ENCODE assay signal across 8 cellular contexts in genomic region chr22:30397656-30398635, GRCh38. TPM values are rescaled to one million over a fixed set of nuclear protein-coding genes. Genes with fewer than 3 reads are reported as not detected.
DNase-seq lines count a peak whose midpoint lies in the region; TF ChIP-seq lines count a peak whose summit lies in the region.

No MANE protein-coding gene starts in this region.

- H4K20me1 ChIP-seq in OCI-LY1 (ENCODE audit: insufficient read depth, low read length) = no peaks in the 10 kb centered on the region
- no peaks in the 10 kb centered on the region for H4K20me1 ChIP-seq in neural cell (ENCODE audit: insufficient read depth)

- TF ChIP-seq CTCF in C4-2B (conservative IDR thresholded peaks at IDR 0.05) = no peak
- no peak for TF ChIP-seq CTCF in OCI-LY1 (IDR thresholded peaks at IDR 0.05; ENCODE audit: low read length)
- no peak for TF ChIP-seq CTCF in endodermal cell (conservative IDR thresholded peaks at IDR 0.05)
- no peak for TF ChIP-seq CTCF in neural cell (IDR thresholded peaks at IDR 0.05; ENCODE audit: poor library complexity, severe bottlenecking)

- H3K27me3 ChIP-seq in OCI-LY1 (ENCODE audit: insufficient read depth, low read length) (peaks cover 6% of the 10 kb centered on the region), endodermal cell (ENCODE audit: control insufficient read depth, insufficient read depth, low read length, poor library complexity, severe bottlenecking) (peaks cover 15% of the 10 kb centered on the region), neural cell (ENCODE audit: insufficient read depth, low read depth, low read length) (peaks cover 18% of the 10 kb centered on the region)

- H3K9me3 Mint-ChIP-seq in endodermal cell = no peaks in the 10 kb centered on the region

- peak overlapping the region; percentile 71 for H3K4me3 Mint-ChIP-seq in endodermal cell

- TF ChIP-seq EP300 in neural cell (conservative IDR thresholded peaks at IDR 0.05; ENCODE audit: poor library complexity, severe bottlenecking) = no peak

- H3K79me2 ChIP-seq in OCI-LY1 (ENCODE audit: insufficient read depth, low read length) (no peaks in the 10 kb centered on the region), neural cell (replicated peaks; ENCODE audit: insufficient read depth, low read length) (no peaks in the 10 kb centered on the region)

- DNase-seq in endodermal cell = no peak
- DNase-seq in MV-4-11 (lab: John Stamatoyannopoulos, UW) = no peak
- DNase-seq in midbrain (lab: John Stamatoyannopoulos, UW) = no peak
- no peak for DNase-seq in HuH-7 (ENCODE audit: low spot score)
- DNase-seq in NCI-H187 (lab: John Stamatoyannopoulos, UW) = no peak

- no peaks in the 10 kb centered on the region for H3K36me3 ChIP-seq in OCI-LY1 (ENCODE audit: insufficient read depth, low read length)
- peaks cover 8% of the 10 kb centered on the region for H3K36me3 ChIP-seq in endodermal cell (ENCODE audit: control insufficient read depth, insufficient read depth, low read length)
- H3K36me3 ChIP-seq in neural cell (ENCODE audit: insufficient read depth, low read length) = no peaks in the 10 kb centered on the region

- TF ChIP-seq RAD21 in neural cell (conservative IDR thresholded peaks at IDR 0.05) = no peak

- H3K36me3 Mint-ChIP-seq in endodermal cell (ENCODE audit: low read depth) = peaks cover 10% of the 10 kb centered on the region

- H3K9ac ChIP-seq in OCI-LY1 (ENCODE audit: low read length) = no peak overlapping the region; the same call in 1 of the 2 replicates
- peak overlapping the region; percentile 23 for H3K9ac ChIP-seq in endodermal cell (ENCODE audit: extremely low read depth, low read length, poor library complexity, severe bottlenecking)
- peak overlapping the region; percentile 63 for H3K9ac ChIP-seq in neural cell (ENCODE audit: low read length)

- no peaks in the 10 kb centered on the region for H3K9me3 ChIP-seq in OCI-LY1 (ENCODE audit: low read length)
- H3K9me3 ChIP-seq in endodermal cell (ENCODE audit: control insufficient read depth, low read length) = no peaks in the 10 kb centered on the region
- H3K9me3 ChIP-seq in neural cell (ENCODE audit: low read length) = no peaks in the 10 kb centered on the region

- peaks cover 46% of the 10 kb centered on the region for H3K27me3 Mint-ChIP-seq in endodermal cell (ENCODE audit: insufficient read depth)

- H3K4me1 ChIP-seq in OCI-LY1 (ENCODE audit: insufficient read depth, low read length, severe bottlenecking) (peaks cover 17% of the 10 kb centered on the region), endodermal cell (ENCODE audit: control insufficient read depth, insufficient read depth, low read length) (peaks cover 10% of the 10 kb centered on the region)

- peaks cover 34% of the 10 kb centered on the region for H3K4me1 Mint-ChIP-seq in endodermal cell

- no peak overlapping the region for H2AFZ ChIP-seq in OCI-LY1 (ENCODE audit: low read length)
- no peak overlapping the region for H2AFZ ChIP-seq in neural cell (ENCODE audit: low read depth, low read length)

- WGBS in endodermal cell (ENCODE audit: insufficient coverage in 1 of 2, insufficient read length in 1 of 2), 2 experiments = 0 to 33% methylated on average over 2 to 11 of the region's 11 CpGs

- H3K27ac ChIP-seq in C4-2B (peak overlapping the region; percentile 61), OCI-LY1 (ENCODE audit: low read depth, low read length, poor library complexity, severe bottlenecking) (no peak overlapping the region), endodermal cell (ENCODE audit: low read depth, low read length) (no peak overlapping the region), neural cell (ENCODE audit: low read length) (no peak overlapping the region)

- H3K4me3 ChIP-seq in OCI-LY1 (ENCODE audit: low read depth, low read length, poor library complexity, severe bottlenecking) (peak overlapping the region; percentile 41), endodermal cell (ENCODE audit: low read length) (peak overlapping the region; percentile 84), neural cell (ENCODE audit: low read length) (peak overlapping the region; percentile 89)

- no peaks in the 10 kb centered on the region for H3F3A ChIP-seq in OCI-LY1 (ENCODE audit: insufficient read depth, low read length)
- no peaks in the 10 kb centered on the region for H3F3A ChIP-seq in neural cell (ENCODE audit: insufficient read depth, low read length, poor library complexity, severe bottlenecking)

- no peaks in the 10 kb centered on the region for H3K9me2 ChIP-seq in OCI-LY1 (ENCODE audit: low read depth, low read length)
- H3K9me2 ChIP-seq in neural cell (ENCODE audit: insufficient read depth, low read length) = no peaks in the 10 kb centered on the region

- peak overlapping the region; percentile 55 for H3K27ac Mint-ChIP-seq in endodermal cell

- H3K4me2 ChIP-seq in OCI-LY1 (ENCODE audit: low read length) = peak overlapping the region; percentile 54; the same call in 1 of the 2 replicates
- H3K4me2 ChIP-seq in neural cell (ENCODE audit: low read length) = peak overlapping the region; percentile 77

TF ChIP-seq in neural cell, 6 proteins besides CTCF, POLR2A, EP300 and RAD21:
- TF ChIP-seq SMC3 (conservative IDR thresholded peaks at IDR 0.05; ENCODE audit: poor library complexity) (no peak), MXI1 (conservative IDR thresholded peaks at IDR 0.05; ENCODE audit: poor library complexity, severe bottlenecking) (no peak), TAF1 (IDR thresholded peaks at IDR 0.05; ENCODE audit: low read depth) (no peak), EZH2 (IDR thresholded peaks at IDR 0.05; ENCODE audit: borderline replicate concordance, insufficient read depth, low read length, poor library complexity, severe bottlenecking) (no peak), POLR2AphosphoS5 (IDR thresholded peaks at IDR 0.05) (no peak), REST (IDR thresholded peaks at IDR 0.05; ENCODE audit: borderline replicate concordance) (no peak)

RNA-seq across cellular contexts. Expression of gene SEC14L2, which starts 1.1 kb away (rescaled TPM):
- 10 to 100 TPM; 13.9 to 19.1 TPM for total RNA-seq in endodermal cell
- polyA plus RNA-seq in endodermal cell (2013, experiment 1 of 2) = 7.4 TPM
- polyA plus RNA-seq in endodermal cell (2013, experiment 2 of 2) = 7.7 TPM
- 2.0 and 2.7 TPM in 2 replicates for polyA plus RNA-seq in neural cell
- 4.9 and 5.8 TPM in 2 replicates for polyA minus RNA-seq in neural cell

RNA-seq across cellular contexts. Expression of gene RNF215, which starts 10.7 kb away (rescaled TPM):
- total RNA-seq in endodermal cell = 10 to 100 TPM; 44.0 to 46.7 TPM
- polyA plus RNA-seq in endodermal cell (2013, experiment 1 of 2) = 24.2 TPM
- 25.6 TPM for polyA plus RNA-seq in endodermal cell (2013, experiment 2 of 2)
- 28.3 and 40.5 TPM in 2 replicates for polyA plus RNA-seq in neural cell
- 13.0 and 15.3 TPM in 2 replicates for polyA minus RNA-seq in neural cell

RNA-seq across cellular contexts. Expression of gene MTFP1, which starts 27.6 kb away (rescaled TPM):
- 10 to 100 TPM; 25.9 to 30.8 TPM for total RNA-seq in endodermal cell
- polyA plus RNA-seq in endodermal cell (2013, experiment 1 of 2) = 26.7 TPM
- polyA plus RNA-seq in endodermal cell (2013, experiment 2 of 2) = 20.0 TPM
- 3.2 and 8.1 TPM in 2 replicates for polyA plus RNA-seq in neural cell
- polyA minus RNA-seq in neural cell = 1.9 and 3.2 TPM in 2 replicates

RNA-seq across cellular contexts. Expression of gene CCDC157, which starts 41.1 kb away (rescaled TPM):
- total RNA-seq in endodermal cell = 1 to 10 TPM; 6.1 to 7.2 TPM
- polyA plus RNA-seq in endodermal cell (2013, experiment 1 of 2) = 6.6 TPM
- 4.5 TPM for polyA plus RNA-seq in endodermal cell (2013, experiment 2 of 2)
- 30.6 and 32.2 TPM in 2 replicates for polyA plus RNA-seq in neural cell
- polyA minus RNA-seq in neural cell = 14.1 and 24.3 TPM in 2 replicates

RNA-seq across cellular contexts. Expression of gene SF3A1, which starts 41.3 kb away (rescaled TPM):
- total RNA-seq in endodermal cell = 100 to 1,000 TPM; 191 to 195 TPM
- polyA plus RNA-seq in endodermal cell (2013, experiment 1 of 2) = 147 TPM
- 128 TPM for polyA plus RNA-seq in endodermal cell (2013, experiment 2 of 2)
- polyA plus RNA-seq in neural cell = 14.4 and 14.6 TPM in 2 replicates
- 32.6 and 46.4 TPM in 2 replicates for polyA minus RNA-seq in neural cell
